ENCODE assay signal across 8 cellular contexts in genomic region chr3:77599948-77600347, GRCh38.
"Had no signal": no experiment of that assay in that cellular context is flagged by ENCODE, and none has a peak within 500 bp of the region (broad histone marks: within the 10 kb centered on the region; RNA-seq: fewer than 3 reads in every experiment).

No MANE protein-coding gene starts in this region.

- FAIRE-seq: G401.6, GM12878, GM12891, GM12892, GM18507, GM19239 had no signal

- DNase-seq: GDM1, GF-D8 had no signal

- H3K4me3 ChIP-seq: GM12878 had no signal

- ATAC-seq: GM12878 had no signal
